21 cellular contexts compared by ENCODE assay signal in the genomic region with DNA sequence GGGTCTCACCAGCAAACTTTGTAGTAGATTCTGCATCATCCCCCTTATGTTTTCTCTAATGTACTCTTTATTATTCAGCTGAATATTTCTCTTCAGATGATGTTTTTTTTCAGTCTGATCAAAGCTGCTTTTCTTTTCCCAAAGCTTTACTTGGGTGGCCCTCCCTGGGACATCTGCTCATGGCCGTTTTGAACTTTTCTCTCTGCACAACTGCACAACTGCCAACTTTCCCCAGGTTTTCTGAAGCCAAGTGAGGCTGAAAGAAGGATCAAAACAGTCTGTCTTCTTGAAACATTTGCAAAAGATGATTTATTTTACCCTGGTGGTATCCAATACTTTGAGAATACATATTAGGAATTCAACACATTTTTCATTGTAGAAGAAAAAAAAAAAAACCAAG. TPM values are rescaled to one million over a fixed set of nuclear protein-coding genes. Genes with fewer than 3 reads are reported as not detected.
DNase-seq lines count a peak whose midpoint lies in the region; ATAC-seq and TF ChIP-seq lines count a peak whose summit lies in the region.
"Had no signal": no experiment of that assay in that cellular context is flagged by ENCODE, and none has a peak within 500 bp of the region (broad histone marks: within the 10 kb centered on the region; RNA-seq: fewer than 3 reads in every experiment).

No MANE protein-coding gene starts in this region.

- peak; percentile 3 for DNase-seq in cardiac septum (ENCODE audit: low spot score)
- no peak for DNase-seq in left ventricle myocardium inferior
- peak; percentile 2 for DNase-seq in coronary artery (ENCODE audit: low spot score)
- DNase-seq in HPDE6-E6E7 (ENCODE audit: extremely low spot score): no peak
- DNase-seq in stimulated activated naive CD4-positive, alpha-beta T cell treated with Interleukin-2 at 50 U/mL for 16 hours (lab: John Stamatoyannopoulos, UW): no peak
- DNase-seq: MG63, NCI-H1048, NCI-H1436 treated with DMSO at 0.1 percent for 48 hours, NCI-H1930, NCI-H2227 treated with DMSO at 0.1 percent for 48 hours, NCI-H510A, NCI-H748 treated with DMSO at 0.1 percent for 48 hours, PC-9, RPMI8226, SHP77 had no signal

- H3K4me1 Mint-ChIP-seq in nephron: peaks cover 9% of the 10 kb centered on the region

- TF ChIP-seq CTCF in left ventricle myocardium inferior (IDR thresholded peaks at IDR 0.05; ENCODE audit: borderline replicate concordance) (no peak), coronary artery (IDR thresholded peaks at IDR 0.05) (no peak), nephron (IDR thresholded peaks at IDR 0.05; ENCODE audit: unreplicated experiment in 3 of 3) (no peak)

- intact Hi-C loops in cardiac septum (cut with DNase I) (no loop called here), left ventricle myocardium inferior (cut with micrococcal nuclease) (no loop called here)

- H3K36me3 Mint-ChIP-seq in nephron (ENCODE audit: low read depth): no peaks in the 10 kb centered on the region
- H3K36me3 Mint-ChIP-seq: CD14-positive monocyte had no signal

- H3K27me3 Mint-ChIP-seq in nephron (ENCODE audit: low read depth): no peaks in the 10 kb centered on the region

- no peak overlapping the region for H3K4me3 Mint-ChIP-seq in nephron
- H3K4me3 Mint-ChIP-seq: B cell, CD14-positive monocyte had no signal

- no peaks in the 10 kb centered on the region for H3K36me3 ChIP-seq in left ventricle myocardium inferior
- H3K36me3 ChIP-seq: MG63 had no signal

- H3K27me3 ChIP-seq in left ventricle myocardium inferior (ENCODE audit: low read depth): peaks cover 16% of the 10 kb centered on the region
- H3K27me3 ChIP-seq: MG63 had no signal

- H3K27ac ChIP-seq in left ventricle myocardium inferior (replicated peaks) (no peak overlapping the region), coronary artery (no peak overlapping the region)
- H3K27ac ChIP-seq: A549, PC-9 had no signal

- H3K4me1 ChIP-seq in left ventricle myocardium inferior: no peaks in the 10 kb centered on the region
- H3K4me1 ChIP-seq: A549 had no signal

- H3K27ac Mint-ChIP-seq in nephron: peak overlapping the region in 2 of 3 experiments; percentile 65 to 67
- H3K27ac Mint-ChIP-seq: B cell had no signal

- peaks cover 11% of the 10 kb centered on the region for H3K9me3 Mint-ChIP-seq in nephron

- H3K4me3 ChIP-seq in left ventricle myocardium inferior: no peak overlapping the region
- H3K4me3 ChIP-seq in coronary artery: no peak overlapping the region
- H3K4me3 ChIP-seq: A549, MG63, PC-9 had no signal

- no peaks in the 10 kb centered on the region for H3K9me3 ChIP-seq in left ventricle myocardium inferior (replicated peaks)
- H3K9me3 ChIP-seq: A549, MG63 had no signal

- ATAC-seq in GM18868 (IDR thresholded peaks at IDR 0.05; ENCODE audit: unreplicated experiment): no peak
- ATAC-seq: A549 had no signal

RNA-seq across cellular contexts. Expression of a gene that starts 43.0 kb away (rescaled TPM):
- total RNA-seq in cardiac septum: 0.16 TPM
- 1.6 TPM for total RNA-seq in left ventricle myocardium inferior
- total RNA-seq: B cell, LHCN-M2, PC-9 had no signal

Comparison
In these comparisons a context has a peak if more than half of its experiments do, and no peak if none do; other contexts are left out.
1. DNase-seq: peak in cardiac septum (single experiment) and coronary artery (single experiment); none in left ventricle myocardium inferior (single experiment), HPDE6-E6E7 (single experiment) and stimulated activated naive CD4-positive, alpha-beta T cell treated with Interleukin-2 at 50 U/mL for 16 hours (single experiment).